Comparison of ENCODE assay signal across 8 cellular contexts in genomic region chr17:46590157-46591146, GRCh38. TPM values are rescaled to one million over a fixed set of nuclear protein-coding genes. Genes with fewer than 3 reads are reported as not detected.
DNase-seq lines count a peak whose midpoint lies in the region; ATAC-seq and TF ChIP-seq lines count a peak whose summit lies in the region.
"Not testable (repeated sequence)": the region's sequence is repeated elsewhere in the genome, so short reads cannot be mapped to it uniquely, and the experiment has no call there.

Gene NSF, plus strand, starts transcription at chr17:46590669. Its CDS starts 107 bp downstream, at chr17:46590776.

- not testable (repeated sequence) for H2BK120ac ChIP-seq in H9 (ENCODE audit: low read depth, low read length, poor library complexity, severe bottlenecking)

- H3K9ac ChIP-seq in H9 (ENCODE audit: extremely low read depth, insufficient read length, low read length) = not testable (repeated sequence)

- H4K91ac ChIP-seq in H9 (ENCODE audit: insufficient read length, low read depth, low read length) = not testable (repeated sequence)

- not testable (repeated sequence) for H3K23ac ChIP-seq in H9 (ENCODE audit: insufficient read length, low read depth, low read length)

- H3K4me1 Mint-ChIP-seq in H9; chondrocyte (ENCODE audit: low read depth); immature natural killer cell: not testable (repeated sequence)

- H4K8ac ChIP-seq in H9 (replicated peaks; ENCODE audit: insufficient read length, low read depth, low read length) = not testable (repeated sequence)

- H2BK12ac ChIP-seq in H9 (ENCODE audit: insufficient read length, low read depth, low read length) = not testable (repeated sequence)

- H2AK5ac ChIP-seq in H9 (ENCODE audit: insufficient read length, low read length) = not testable (repeated sequence)

- not testable (repeated sequence) for H3K36me3 Mint-ChIP-seq in H9 (ENCODE audit: insufficient read depth in 1 of 3, low read depth in 3 of 3); chondrocyte (ENCODE audit: low read depth); immature natural killer cell

- H3K4ac ChIP-seq in H9 (ENCODE audit: low read depth, low read length) = not testable (repeated sequence)

- not testable (repeated sequence) for H3K9me3 Mint-ChIP-seq in H9; chondrocyte (ENCODE audit: low read depth); immature natural killer cell

- not testable (repeated sequence) for H3K36me3 ChIP-seq in aorta (ENCODE audit: control insufficient read depth in 1 of 2, insufficient read depth in 2 of 2, low read length in 1 of 2)

- H3K9me3 ChIP-seq in H9 (ENCODE audit: control insufficient read depth, low read depth, low read length); aorta (ENCODE audit: control insufficient read depth, low read length): not testable (repeated sequence)

- H2BK20ac ChIP-seq in H9 (ENCODE audit: low read depth, low read length, poor library complexity, severe bottlenecking) = not testable (repeated sequence)

- not testable (repeated sequence) for H3K56ac ChIP-seq in H9 (ENCODE audit: insufficient read length, low read depth, low read length)

- not testable (repeated sequence) for H2BK15ac ChIP-seq in H9 (ENCODE audit: low read depth, low read length)

- intact Hi-C loops in T-helper 2 cell treated with Interferon-gamma antibody and Interleukin-4, amounts not matched to agents 100 ng/mL and 5 ng/mL, for 36 hours (cut with micrococcal nuclease); posterior vena cava (cut with DNase I); aorta (cut with DNase I): not testable (repeated sequence)

- not testable (repeated sequence) for H3K27ac Mint-ChIP-seq in H9; chondrocyte (ENCODE audit: unreplicated experiment); immature natural killer cell

- not testable (repeated sequence) for H3T11ph ChIP-seq in H9 (ENCODE audit: low read length)

- not testable (repeated sequence) for H3K79me1 ChIP-seq in H9 (ENCODE audit: insufficient read depth, low read depth, low read length, poor library complexity, severe bottlenecking)

- H3K4me2 ChIP-seq in H9 (ENCODE audit: insufficient read depth, insufficient read length, low read length) = not testable (repeated sequence)

- not testable (repeated sequence) for H4K20me1 ChIP-seq in H9 (ENCODE audit: control insufficient read depth, insufficient read depth, insufficient read length)

- DNase-seq in H9; chondrocyte (ENCODE audit: low spot score); immature natural killer cell; posterior vena cava (ENCODE audit: low spot score); aorta: not testable (repeated sequence)

- H3K23me2 ChIP-seq in H9 (ENCODE audit: insufficient read length, low read depth, low read length, poor library complexity, severe bottlenecking) = not testable (repeated sequence)

- not testable (repeated sequence) for H3K27me3 Mint-ChIP-seq in H9 (ENCODE audit: low read depth); chondrocyte (ENCODE audit: low read depth); immature natural killer cell (ENCODE audit: low read depth in 3 of 3)

- not testable (repeated sequence) for H3K4me3 ChIP-seq in aorta (ENCODE audit: low read length in 2 of 2)

- H3K27ac ChIP-seq in H9 (ENCODE audit: insufficient read length, low read depth, low read length); aorta (ENCODE audit: low read depth in 1 of 2, low read length in 2 of 2): not testable (repeated sequence)

- not testable (repeated sequence) for TF ChIP-seq CTCF in H9 (conservative IDR thresholded peaks at IDR 0.05); chondrocyte (IDR thresholded peaks at IDR 0.05)

- ATAC-seq in GM18909 (IDR thresholded peaks at IDR 0.05; ENCODE audit: poor library complexity, unreplicated experiment) (peak; percentile 81), HG03354 (IDR thresholded peaks at IDR 0.05; ENCODE audit: poor library complexity, severe bottlenecking, unreplicated experiment) (peak; percentile 79), aorta (ENCODE audit: low FRiP score) (peak; percentile 95)

- not testable (repeated sequence) for H3K18ac ChIP-seq in H9 (ENCODE audit: insufficient read length, low read depth, low read length)

- H4K5ac ChIP-seq in H9 (ENCODE audit: insufficient read length, low read depth, low read length) = not testable (repeated sequence)

- not testable (repeated sequence) for H3K14ac ChIP-seq in H9 (ENCODE audit: insufficient read depth, low read length)

- not testable (repeated sequence) for H3K79me2 ChIP-seq in H9 (ENCODE audit: insufficient read depth, low read length)

- not testable (repeated sequence) for H3K4me1 ChIP-seq in H9 (ENCODE audit: insufficient read depth, low read length); aorta (ENCODE audit: control insufficient read depth in 1 of 2, insufficient read depth in 2 of 2, low read length in 2 of 2)

- not testable (repeated sequence) for H3K27me3 ChIP-seq in H9 (ENCODE audit: insufficient read depth, low read length); aorta (ENCODE audit: control insufficient read depth in 1 of 2, insufficient read depth in 2 of 2, low read length in 1 of 2)

- not testable (repeated sequence) for H3K4me3 Mint-ChIP-seq in H9; chondrocyte (ENCODE audit: unreplicated experiment); immature natural killer cell

- no CpG with 5 or more reads among the region's 95 CpGs for WGBS in H9 (ENCODE audit: extremely low coverage, insufficient read length, low lambda C conversion rate)
- no CpG with 5 or more reads among the region's 95 CpGs for WGBS in aorta, 2 donors

- not testable (repeated sequence) for H2BK5ac ChIP-seq in H9 (ENCODE audit: insufficient read length, low read length)

- not testable (repeated sequence) for H2AFZ ChIP-seq in H9 (ENCODE audit: low read length)

RNA-seq across cellular contexts. Expression of gene NSF, which starts in this region (rescaled TPM):
- total RNA-seq in H9 (2021) (36.4 TPM in 2 replicates), chondrocyte (48.3 to 55.5 TPM (median 48.6 TPM) in 3 replicates), posterior vena cava (10 to 100 TPM; 44.7 to 49.5 TPM), aorta (10 to 100 TPM; 32.1 to 34.5 TPM)
- total RNA-seq in T-helper 2 cell treated with Interferon-gamma antibody and Interleukin-4, amounts not matched to agents 100 ng/mL and 5 ng/mL, for 36 hours = 36.9 and 40.4 TPM in 2 replicates
- polyA plus RNA-seq in immature natural killer cell (10 to 100 TPM in 2 of 3 donors, 1 to 10 TPM in 1; 8.3 to 22.0 (median 10.3) TPM), aorta (10 to 100 TPM; 10.6 to 13.8 TPM)
